ENCODE assay signal across 29 cellular contexts in the genomic region with DNA sequence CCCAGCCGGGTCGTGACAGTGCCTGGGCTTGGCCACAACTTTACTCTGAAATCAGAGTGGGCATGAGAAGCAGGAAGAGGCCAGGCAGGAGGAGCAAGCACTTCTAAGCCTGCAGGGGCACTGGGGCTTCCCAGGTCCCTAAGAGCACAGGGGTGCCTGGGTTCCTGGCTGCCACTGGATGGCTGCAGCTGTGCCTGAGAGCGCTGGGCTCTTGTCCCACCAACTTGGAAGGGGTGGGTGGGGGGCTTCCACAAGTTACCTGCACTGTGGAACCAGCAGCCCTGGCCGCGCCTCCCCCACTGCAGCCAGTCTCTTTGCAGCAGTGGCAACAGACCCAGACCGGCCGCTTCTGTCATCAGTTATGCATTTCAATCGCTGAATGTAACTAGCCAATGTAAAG.
"Had no signal": no experiment of that assay in that cellular context is flagged by ENCODE, and none has a peak within 500 bp of the region (broad histone marks: within the 10 kb centered on the region; RNA-seq: fewer than 3 reads in every experiment).

No MANE protein-coding gene starts in this region.

- H2AFZ ChIP-seq: hepatocyte had no signal

- H3K27me3 Mint-ChIP-seq: naive thymus-derived CD8-positive, alpha-beta T cell; stimulated activated naive CD8-positive, alpha-beta T cell treated with anti-CD3 and anti-CD28 coated beads, Interleukin-15, Interleukin-2, amounts not matched to agents 100 ng/mL and 50 ng/mL, for 24 hours had no signal

- H3K4me3 Mint-ChIP-seq: endodermal cell; naive thymus-derived CD8-positive, alpha-beta T cell; nephron progenitor cell; stimulated activated naive CD8-positive, alpha-beta T cell treated with anti-CD3 and anti-CD28 coated beads, Interleukin-15, Interleukin-2, amounts not matched to agents 100 ng/mL and 50 ng/mL, for 24 hours had no signal

- H3K36me3 ChIP-seq: gastrocnemius medialis, left lung, pancreas, right lobe of liver, suprapubic skin, transverse colon, upper lobe of right lung, uterus had no signal

- H3K27me3 ChIP-seq: gastrocnemius medialis, hepatocyte, left lung, pancreas, right lobe of liver, suprapubic skin, transverse colon, upper lobe of right lung, uterus had no signal

- DNase-seq: cerebellar nuclear complex; effector CD8-positive, alpha-beta T cell; endodermal cell; foreskin fibroblast; gastrocnemius medialis; head of caudate nucleus; left cardiac atrium; mammary epithelial cell; mesendoderm; naive thymus-derived CD8-positive, alpha-beta T cell; nephron progenitor cell; occipital lobe; retina; right lobe of liver; stimulated activated CD4-positive, alpha-beta T cell treated with anti-CD3 and anti-CD28 coated beads, Interleukin-12 subunit alpha, Interleukin-12 subunit beta, amount 100 ng/mL, for 4 hours; stimulated activated CD4-positive, alpha-beta T cell treated with anti-CD3 and anti-CD28 coated beads, Interleukin-1b, Interleukin-23, amount 100 ng/mL, for 48 hours; stimulated activated CD4-positive, alpha-beta T cell treated with anti-CD3 and anti-CD28 coated beads, Interleukin-4, amount 100 ng/mL, for 1 hour; stimulated activated CD8-positive, alpha-beta memory T cell treated with anti-CD3 and anti-CD28 coated beads, Interleukin-4, amount 100 ng/mL, for 48 hours; transverse colon; upper lobe of right lung; uterus had no signal

- H3K27ac Mint-ChIP-seq: endodermal cell; naive thymus-derived CD8-positive, alpha-beta T cell; nephron progenitor cell; stimulated activated naive CD8-positive, alpha-beta T cell treated with anti-CD3 and anti-CD28 coated beads, Interleukin-15, Interleukin-2, amounts not matched to agents 100 ng/mL and 50 ng/mL, for 24 hours had no signal

- H3K4me3 ChIP-seq: gastrocnemius medialis, hepatocyte, left lung, pancreas, right lobe of liver, smooth muscle cell, suprapubic skin, transverse colon, upper lobe of right lung, uterus had no signal

- H3K9me3 Mint-ChIP-seq: endodermal cell; nephron progenitor cell; stimulated activated naive CD8-positive, alpha-beta T cell treated with anti-CD3 and anti-CD28 coated beads, Interleukin-15, Interleukin-2, amounts not matched to agents 100 ng/mL and 50 ng/mL, for 24 hours had no signal

- H3K4me2 ChIP-seq: hepatocyte, smooth muscle cell had no signal

- ATAC-seq: esophagus mucosa; gastrocnemius medialis; left cardiac atrium; left lung; naive thymus-derived CD8-positive, alpha-beta T cell; pancreas had no signal

- H3K4me1 Mint-ChIP-seq: naive thymus-derived CD8-positive, alpha-beta T cell had no signal

- H3K9me3 ChIP-seq: gastrocnemius medialis, pancreas, right lobe of liver, suprapubic skin, transverse colon, upper lobe of right lung, uterus had no signal

- H3K27ac ChIP-seq: epithelial cell of prostate, gastrocnemius medialis, hepatocyte, left lung, pancreas, right lobe of liver, suprapubic skin, transverse colon, upper lobe of right lung, uterus had no signal

- H3K79me2 ChIP-seq: hepatocyte had no signal

- H3K36me3 Mint-ChIP-seq: naive thymus-derived CD8-positive, alpha-beta T cell had no signal

- H3K4me1 ChIP-seq: gastrocnemius medialis, left lung, pancreas, right lobe of liver, suprapubic skin, transverse colon, upper lobe of right lung, uterus had no signal
